9 cellular contexts compared by ENCODE assay signal in genomic region chr17:30332057-30332542, GRCh38. TPM values are rescaled to one million over a fixed set of nuclear protein-coding genes. Genes with fewer than 3 reads are reported as not detected.
DNase-seq lines count a peak whose midpoint lies in the region; ATAC-seq, FAIRE-seq and TF ChIP-seq lines count a peak whose summit lies in the region.
"Had no signal": no experiment of that assay in that cellular context is flagged by ENCODE, and none has a peak within 500 bp of the region (broad histone marks: within the 10 kb centered on the region; RNA-seq: fewer than 3 reads in every experiment).

No MANE protein-coding gene starts in this region.

- H3K27ac ChIP-seq in ACC112 (ENCODE audit: low read depth, low read length) = peak overlapping the region; percentile 42
- H3K27ac ChIP-seq in right atrium auricular region = no peak overlapping the region

- H3K27ac Mint-ChIP-seq in T-cell = peak overlapping the region; percentile 80 to 85
- peak overlapping the region; percentile 68 for H3K27ac Mint-ChIP-seq in stimulated activated effector memory CD8-positive, alpha-beta T cell treated with anti-CD3 and anti-CD28 coated beads, Interleukin-12 subunit alpha, Interleukin-12 subunit beta, amount 100 ng/mL, for 72 hours
- H3K27ac Mint-ChIP-seq: brain had no signal

- H3K79me2 ChIP-seq in ACC112 (ENCODE audit: control insufficient read depth, insufficient read depth, low read length, unreplicated experiment) = no peaks in the 10 kb centered on the region

- DNase-seq in T-cell = peak in 33 of 34 experiments; percentile 16 to 65 (median 48)
- no peak for DNase-seq in stimulated activated effector memory CD8-positive, alpha-beta T cell treated with anti-CD3 and anti-CD28 coated beads, Interleukin-12 subunit alpha, Interleukin-12 subunit beta, amount 100 ng/mL, for 72 hours (ENCODE audit: low spot score in 2 of 2)
- no peak for DNase-seq in right atrium auricular region (ENCODE audit: low spot score)
- no peak for DNase-seq in NCI-H524 treated with DMSO at 0.1 percent for 48 hours (lab: John Stamatoyannopoulos, UW)

- no peaks in the 10 kb centered on the region for H3K27me3 Mint-ChIP-seq in T-cell

- CTCF ChIA-PET in T-cell (lab: Charles Lee) = interaction anchor here in 1 of 2 donors (0.6 to 0.7 kb wide), 3 partner anchors 9 to 41 kb away, joined by 3 to 9 read pairs (median 3); partner anchors contain the start of gene BLMH

- H3K36me3 Mint-ChIP-seq in T-cell = no peaks in the 10 kb centered on the region
- H3K36me3 Mint-ChIP-seq in stimulated activated effector memory CD8-positive, alpha-beta T cell treated with anti-CD3 and anti-CD28 coated beads, Interleukin-12 subunit alpha, Interleukin-12 subunit beta, amount 100 ng/mL, for 72 hours = peaks cover 10% of the 10 kb centered on the region
- H3K36me3 Mint-ChIP-seq: brain had no signal

- no peaks in the 10 kb centered on the region for H3K27me3 ChIP-seq in ACC112 (ENCODE audit: insufficient read depth, low read length)
- H3K27me3 ChIP-seq in right atrium auricular region = no peaks in the 10 kb centered on the region

- peaks cover 10% of the 10 kb centered on the region for H3K4me1 ChIP-seq in ACC112 (ENCODE audit: control insufficient read depth, insufficient read depth, low read length, unreplicated experiment)
- no peaks in the 10 kb centered on the region for H3K4me1 ChIP-seq in right atrium auricular region

- H3K4me3 ChIP-seq in ACC112 (ENCODE audit: low read depth, low read length) (no peak overlapping the region), right atrium auricular region (no peak overlapping the region)

- no peaks in the 10 kb centered on the region for H3K36me3 ChIP-seq in ACC112 (ENCODE audit: insufficient read depth, low read length)
- no peaks in the 10 kb centered on the region for H3K36me3 ChIP-seq in right atrium auricular region

- FAIRE-seq in colon (lab: Jason Lieb, UNC) = peak; percentile 38

- H3K9me3 Mint-ChIP-seq in T-cell = peaks cover 0 to 3% (median 0%) of the 10 kb centered on the region in 3 donors
- no peaks in the 10 kb centered on the region for H3K9me3 Mint-ChIP-seq in stimulated activated effector memory CD8-positive, alpha-beta T cell treated with anti-CD3 and anti-CD28 coated beads, Interleukin-12 subunit alpha, Interleukin-12 subunit beta, amount 100 ng/mL, for 72 hours
- H3K9me3 Mint-ChIP-seq: brain had no signal

- peak overlapping the region; percentile 59 for H2AFZ ChIP-seq in ACC112 (ENCODE audit: low read length, unreplicated experiment)

- TF ChIP-seq CTCF in right atrium auricular region (IDR thresholded peaks at IDR 0.05) = no peak

- ATAC-seq in GM21717 (IDR thresholded peaks at IDR 0.05; ENCODE audit: unreplicated experiment) (peak; percentile 64), T-cell (replicated peaks in 1 of 4) (peak; percentile 94 to 98 (median 96)), HG03565 (IDR thresholded peaks at IDR 0.05; ENCODE audit: unreplicated experiment) (no peak)
- peak; percentile 98 for ATAC-seq in stimulated activated effector memory CD8-positive, alpha-beta T cell treated with anti-CD3 and anti-CD28 coated beads, Interleukin-12 subunit alpha, Interleukin-12 subunit beta, amount 100 ng/mL, for 72 hours

- POLR2A ChIA-PET in T-cell (lab: Charles Lee) = interaction anchor here (0.5 to 1.0 kb wide), 6 partner anchors 9 to 1169 kb away, joined by 3 to 8 read pairs (median 6); no protein-coding TSS in a partner anchor

- H3K9me3 ChIP-seq in right atrium auricular region = no peaks in the 10 kb centered on the region

- peak overlapping the region; percentile 42 to 65 (median 54) for H3K4me3 Mint-ChIP-seq in T-cell
- H3K4me3 Mint-ChIP-seq in stimulated activated effector memory CD8-positive, alpha-beta T cell treated with anti-CD3 and anti-CD28 coated beads, Interleukin-12 subunit alpha, Interleukin-12 subunit beta, amount 100 ng/mL, for 72 hours = peak overlapping the region; percentile 38
- H3K4me3 Mint-ChIP-seq: brain had no signal

- peaks cover 53 to 66% (median 57%) of the 10 kb centered on the region in 3 donors for H3K4me1 Mint-ChIP-seq in T-cell
- peaks cover 40% of the 10 kb centered on the region for H3K4me1 Mint-ChIP-seq in stimulated activated effector memory CD8-positive, alpha-beta T cell treated with anti-CD3 and anti-CD28 coated beads, Interleukin-12 subunit alpha, Interleukin-12 subunit beta, amount 100 ng/mL, for 72 hours
- H3K4me1 Mint-ChIP-seq: brain had no signal

RNA-seq across cellular contexts. Expression of gene TMIGD1, which starts 1.8 kb away (rescaled TPM):
- not detected for total RNA-seq in T-cell
- not detected for total RNA-seq in right atrium auricular region

RNA-seq across cellular contexts. Expression of gene BLMH, which starts 40.4 kb away (rescaled TPM):
- total RNA-seq in T-cell = 10 to 100 TPM; 38.8 to 60.2 (median 47.4) TPM
- 10 to 100 TPM; 10.8 to 13.9 TPM for total RNA-seq in right atrium auricular region

RNA-seq across cellular contexts. Expression of gene CPD, which starts 46.6 kb away (rescaled TPM):
- total RNA-seq in T-cell (10 to 100 TPM; 18.7 to 38.0 (median 24.1) TPM), right atrium auricular region (10 to 100 TPM; 41.3 to 44.1 TPM)

Comparison
In these comparisons a context has a peak if more than half of its experiments do, and no peak if none do; other contexts are left out.
1. DNase-seq: peak in T-cell (33 of 34); none in stimulated activated effector memory CD8-positive, alpha-beta T cell treated with anti-CD3 and anti-CD28 coated beads, Interleukin-12 subunit alpha, Interleukin-12 subunit beta, amount 100 ng/mL, for 72 hours (0 of 2), right atrium auricular region (single experiment) and NCI-H524 treated with DMSO at 0.1 percent for 48 hours (single experiment).